In genomic region chr20:23629542-23630391, GRCh38 we compare ENCODE assay signal across 1 cellular context.
TF ChIP-seq lines count a peak whose summit lies in the region.

No MANE protein-coding gene starts in this region.

TF ChIP-seq in endothelial cell of umbilical vein, 7 proteins besides CTCF, POLR2A, EP300 and RAD21 (continued from another document):
- no peak for TF ChIP-seq FOS (IDR thresholded peaks at IDR 0.05; ENCODE audit: borderline replicate concordance, insufficient read depth, low read length)
